Comparison of ENCODE assay signal across 1 cellular context in genomic region chr2:101124684-101125366, GRCh38.
TF ChIP-seq lines count a peak whose summit lies in the region.

No MANE protein-coding gene starts in this region.

TF ChIP-seq in HepG2, 621 proteins besides CTCF, POLR2A, EP300 and RAD21 (continued from another document and continues in another):
- no peak for TF ChIP-seq ZBTB44 (CRISPR knock-in tag; IDR thresholded peaks at IDR 0.05)
- TF ChIP-seq THAP7 (CRISPR knock-in tag; IDR thresholded peaks at IDR 0.05), result no peak
- TF ChIP-seq NFYB (CRISPR knock-in tag; IDR thresholded peaks at IDR 0.05), result peak; percentile 35
- no peak for TF ChIP-seq ZHX1 (CRISPR knock-in tag; IDR thresholded peaks at IDR 0.05; ENCODE audit: low read depth)
- TF ChIP-seq ZNF446 (CRISPR knock-in tag; IDR thresholded peaks at IDR 0.05), result no peak
- no peak for TF ChIP-seq CC2D1A (CRISPR knock-in tag; IDR thresholded peaks at IDR 0.05)
- TF ChIP-seq ZNF674 (CRISPR knock-in tag; IDR thresholded peaks at IDR 0.05; ENCODE audit: low read depth), result no peak
- TF ChIP-seq ZNF18 (CRISPR knock-in tag; IDR thresholded peaks at IDR 0.05; ENCODE audit: insufficient replicate concordance), result no peak
- TF ChIP-seq NFYC (CRISPR knock-in tag; IDR thresholded peaks at IDR 0.05), result no peak
- TF ChIP-seq SNAPC2 (CRISPR knock-in tag; IDR thresholded peaks at IDR 0.05), result no peak
- peak; percentile 85; the same call in 1 of the 2 replicates for TF ChIP-seq AHDC1 (CRISPR knock-in tag; IDR thresholded peaks at IDR 0.05; ENCODE audit: borderline replicate concordance)
- peak; percentile 71; the same call in 1 of the 2 replicates for TF ChIP-seq ZNF331 (CRISPR knock-in tag; IDR thresholded peaks at IDR 0.05)
- TF ChIP-seq ETV5 (CRISPR knock-in tag; IDR thresholded peaks at IDR 0.05; ENCODE audit: borderline replicate concordance), result peak; percentile 86; the same call in 1 of the 2 replicates
- TF ChIP-seq MIER2 (CRISPR knock-in tag; IDR thresholded peaks at IDR 0.05), result peak; percentile 64; the same call in 1 of the 2 replicates
- peak; percentile 84 for TF ChIP-seq ZMYM3 (CRISPR knock-in tag; IDR thresholded peaks at IDR 0.05)
- TF ChIP-seq ZNF709 (CRISPR knock-in tag; IDR thresholded peaks at IDR 0.05), result no peak
- 0 out of 2 replicates have a peak, but pooled peaks have one; percentile 75 for TF ChIP-seq KLF11 (CRISPR knock-in tag; IDR thresholded peaks at IDR 0.05)
- TF ChIP-seq ZUFSP (CRISPR knock-in tag; IDR thresholded peaks at IDR 0.05; ENCODE audit: borderline replicate concordance), result no peak
- TF ChIP-seq XRCC5 (optimal IDR thresholded peaks at IDR 0.05; ENCODE audit: low read length), result peak; percentile 59
- TF ChIP-seq ZBTB25 (CRISPR knock-in tag; IDR thresholded peaks at IDR 0.05), result no peak; the same call in 1 of the 2 replicates
- TF ChIP-seq ZNF800 (CRISPR knock-in tag; IDR thresholded peaks at IDR 0.05), result peak; percentile 55; the same call in 1 of the 2 replicates
- TF ChIP-seq ZNF691 (CRISPR knock-in tag; IDR thresholded peaks at IDR 0.05; ENCODE audit: borderline replicate concordance, low read depth), result no peak
- TF ChIP-seq TRIM22 (IDR thresholded peaks at IDR 0.05), result no peak
- no peak for TF ChIP-seq SOX6 (IDR thresholded peaks at IDR 0.05)
- peak; percentile 94 for TF ChIP-seq SOX6 (CRISPR knock-in tag; IDR thresholded peaks at IDR 0.05)
- peak; percentile 91; the same call in 1 of the 2 replicates for TF ChIP-seq MEIS1 (CRISPR knock-in tag; IDR thresholded peaks at IDR 0.05; ENCODE audit: borderline replicate concordance)
- peak; percentile 70 for TF ChIP-seq HOXA3 (CRISPR knock-in tag; IDR thresholded peaks at IDR 0.05)
- no peak for TF ChIP-seq GABPA (IDR thresholded peaks at IDR 0.05; ENCODE audit: low read depth, low read length)
- TF ChIP-seq GABPA (CRISPR knock-in tag; IDR thresholded peaks at IDR 0.05; ENCODE audit: low read depth), result no peak; the same call in 1 of the 2 replicates
- no peak for TF ChIP-seq TEF (CRISPR knock-in tag; IDR thresholded peaks at IDR 0.05)
- TF ChIP-seq ZNF766 (CRISPR knock-in tag; IDR thresholded peaks at IDR 0.05; ENCODE audit: borderline replicate concordance), result no peak
- 0 out of 2 replicates have a peak, but pooled peaks have one; percentile 36 for TF ChIP-seq SMAD3 (CRISPR knock-in tag; IDR thresholded peaks at IDR 0.05)
- no peak for TF ChIP-seq NFE2L1 (CRISPR knock-in tag; IDR thresholded peaks at IDR 0.05; ENCODE audit: borderline replicate concordance)
- peak in 1 of 2 experiments; percentile 90; a peak in 2 of 4 replicates for TF ChIP-seq KLF16 (CRISPR knock-in tag; IDR thresholded peaks at IDR 0.05)
- TF ChIP-seq ZNF335 (CRISPR knock-in tag; IDR thresholded peaks at IDR 0.05), result no peak
- no peak for TF ChIP-seq DDIT3 (CRISPR knock-in tag; IDR thresholded peaks at IDR 0.05)
- TF ChIP-seq BORCS8-MEF2B (CRISPR knock-in tag; IDR thresholded peaks at IDR 0.05), result no peak
